ENCODE assay signal across 8 cellular contexts in genomic region chr10:21078410-21079329, GRCh38.
DNase-seq lines count a peak whose midpoint lies in the region; ATAC-seq, FAIRE-seq and TF ChIP-seq lines count a peak whose summit lies in the region.

No MANE protein-coding gene starts in this region.

- H3K4me3 ChIP-seq in K562: no peak overlapping the region

- H3K27ac ChIP-seq in K562 (ENCODE audit: extremely low read depth, low read depth, low read length): no peak overlapping the region

- TF ChIP-seq CTCF in GM13977 (IDR thresholded peaks at IDR 0.05; ENCODE audit: extremely low read depth, insufficient read depth, missing control alignments) (peak; percentile 79), K562 (IDR thresholded peaks at IDR 0.05 in 2 of 3, conservative IDR thresholded peaks at IDR 0.05 in 1 of 3; ENCODE audit: insufficient read depth in 2 of 3, low read depth in 1 of 3, low read length in 3 of 3) (peak; percentile 71 to 89 (median 85))

- peak; percentile 97 for FAIRE-seq in K562 (lab: Jason Lieb, UNC)

- 21% methylated on average over 6 of the region's 6 CpGs for WGBS in K562 (ENCODE audit: insufficient coverage, low coverage, missing lambda C conversion rate)

- H3K79me2 ChIP-seq in K562 (ENCODE audit: control insufficient read depth, insufficient read depth, low read length): no peaks in the 10 kb centered on the region

- no peaks in the 10 kb centered on the region for H3K9me3 ChIP-seq in K562 (replicated peaks; ENCODE audit: control insufficient read depth, insufficient read depth, low read depth, low read length)

- H4K20me1 ChIP-seq in K562 (replicated peaks; ENCODE audit: control insufficient read depth, insufficient read depth, low read length): no peaks in the 10 kb centered on the region

- DNase-seq in AG08396 (ENCODE audit: low spot score): peak; percentile 50
- peak; percentile 21 for DNase-seq in GM13977 (ENCODE audit: low spot score)
- DNase-seq in NCI-H69 (lab: John Stamatoyannopoulos, UW): peak; percentile 83
- peak; percentile 34 to 86 (median 46) for DNase-seq in K562 (ENCODE audit: extremely low read depth in 1 of 4, low spot score in 3 of 4)
- peak in 30 of 51 donors; percentile 4 to 66 (median 30) for DNase-seq in hypothalamus (lab: John Stamatoyannopoulos, UW)
- DNase-seq in stimulated activated CD4-positive, alpha-beta T cell treated with anti-CD3 and anti-CD28 coated beads, Interleukin-1b, Interleukin-23, amount 100 ng/mL, for 48 hours: peak; percentile 34
- no peak for DNase-seq in GOT3 (lab: John Stamatoyannopoulos, UW)

- H3K4me1 ChIP-seq in K562 (replicated peaks in 1 of 2; ENCODE audit: control insufficient read depth in 2 of 2, insufficient read depth in 2 of 2, low read length in 2 of 2): no peaks in the 10 kb centered on the region; a peak in 2 of 5 replicates

- H2AFZ ChIP-seq in K562 (ENCODE audit: low read depth, low read length): peak overlapping the region; percentile 45

- POLR2A ChIA-PET in K562 (lab: Yijun Ruan, JAX): interaction anchor here (0.9 to 1.2 kb wide), 3 partner anchors 11 to 37 kb away, joined by 3 to 4 read pairs (median 3); no protein-coding TSS in a partner anchor

- in situ Hi-C loops in GM13977 (cut with MboI; ENCODE audit: low pct_unique_long_range_greater_than_20kb, low sequenced_read_pairs, unreplicated experiment) (loop anchor here (25.0 kb wide), 1 partner anchor 384 kb away; no protein-coding TSS in a partner anchor), K562 (cut with MboI) (loop anchor here (5.0 kb wide), 2 partner anchors 89 to 194 kb away; no protein-coding TSS in a partner anchor)

- no peaks in the 10 kb centered on the region for H3K36me3 ChIP-seq in K562 (ENCODE audit: control insufficient read depth, insufficient read depth, low read length)

- H3K27me3 ChIP-seq in K562 (ENCODE audit: control insufficient read depth in 2 of 2, insufficient read depth in 2 of 2, low read length in 2 of 2): no peaks in the 10 kb centered on the region

- CTCF ChIA-PET in K562 (lab: Yijun Ruan, JAX; ENCODE audit: low intra/inter-chr PET ratio): interaction anchor here (0.6 to 4.4 kb wide), 2 partner anchors 30 to 191 kb away, joined by 4 to 36 read pairs; no protein-coding TSS in a partner anchor

- TF ChIP-seq RAD21 in K562 (CRISPR knock-in tag; conservative IDR thresholded peaks at IDR 0.05 in 1 of 2, IDR thresholded peaks at IDR 0.05 in 1 of 2): peak; percentile 93 to 96

- intact Hi-C loops in K562 (cut with micrococcal nuclease): loop anchor here (1.0 to 5.0 kb wide), 2 partner anchors 192 to 221 kb away; no protein-coding TSS in a partner anchor

- BruUV-seq in K562 (replicated peaks; lab: Mats Ljungman, UMichigan): no TSS peak

- no peak overlapping the region for H3K4me2 ChIP-seq in K562 (ENCODE audit: insufficient read depth, low read length)

- ATAC-seq in HG03442 (IDR thresholded peaks at IDR 0.05; ENCODE audit: unreplicated experiment) (peak; percentile 59), K562 (peak; percentile 96)

- TF ChIP-seq POLR2A in K562 (conservative IDR thresholded peaks at IDR 0.05): no peak

- H3K9me1 ChIP-seq in K562 (ENCODE audit: control insufficient read depth, insufficient read depth, low read length): no peaks in the 10 kb centered on the region

- no peak for TF ChIP-seq EP300 in K562 (IDR thresholded peaks at IDR 0.05; ENCODE audit: low read length)

- no peak overlapping the region for H3K9ac ChIP-seq in K562 (ENCODE audit: insufficient read depth in 1 of 2, low read depth in 2 of 2, low read length in 2 of 2)

TF ChIP-seq in K562, 482 proteins besides CTCF, POLR2A, EP300 and RAD21 (continues in another document):
- no peak for TF ChIP-seq JUN (IDR thresholded peaks at IDR 0.05; ENCODE audit: borderline replicate concordance, low read depth, low read length)
- no peak for TF ChIP-seq JUN (CRISPR knock-in tag; IDR thresholded peaks at IDR 0.05; ENCODE audit: borderline replicate concordance)
- TF ChIP-seq CREM (IDR thresholded peaks at IDR 0.05; ENCODE audit: low read depth): no peak
- TF ChIP-seq GMEB1 (CRISPR knock-in tag; IDR thresholded peaks at IDR 0.05): peak; percentile 68
- 0 out of 2 replicates have a peak, but pooled peaks have one; percentile 60 for TF ChIP-seq ZNF830 (CRISPR knock-in tag; IDR thresholded peaks at IDR 0.05)
- peak; percentile 97 for TF ChIP-seq BHLHE40 (IDR thresholded peaks at IDR 0.05; ENCODE audit: low read length)
- TF ChIP-seq ATF4 (CRISPR knock-in tag; IDR thresholded peaks at IDR 0.05): peak; percentile 71
- no peak for TF ChIP-seq CTCFL (IDR thresholded peaks at IDR 0.05; ENCODE audit: borderline replicate concordance, insufficient read depth, low read depth, low read length, poor library complexity, severe bottlenecking)
- TF ChIP-seq NCOA6 (IDR thresholded peaks at IDR 0.05): no peak
- no peak for TF ChIP-seq SNRNP70 (optimal IDR thresholded peaks at IDR 0.05; ENCODE audit: low read depth, low read length)
- no peak for TF ChIP-seq ZNF263 (CRISPR knock-in tag; IDR thresholded peaks at IDR 0.05; ENCODE audit: borderline replicate concordance)
- no peak for TF ChIP-seq GTF2B (IDR thresholded peaks at IDR 0.05; ENCODE audit: extremely low read depth, insufficient read length)
- TF ChIP-seq RBM39 (optimal IDR thresholded peaks at IDR 0.05; ENCODE audit: low read depth, low read length): no peak
- no peak for TF ChIP-seq ZC3H4 (CRISPR knock-in tag; IDR thresholded peaks at IDR 0.05; ENCODE audit: borderline replicate concordance)
- no peak for TF ChIP-seq ZBTB5 (IDR thresholded peaks at IDR 0.05)
- TF ChIP-seq ZNF584 (CRISPR knock-in tag; IDR thresholded peaks at IDR 0.05; ENCODE audit: low read depth): peak; percentile 99
- no peak for TF ChIP-seq SMAD1 (IDR thresholded peaks at IDR 0.05; ENCODE audit: low read depth, low read length, partially characterized antibody)
- peak; percentile 42; the same call in 1 of the 2 replicates for TF ChIP-seq NFE2L1 (tag; IDR thresholded peaks at IDR 0.05; ENCODE audit: borderline replicate concordance, low read depth)
